Comparison of ENCODE assay signal across 1 cellular context in genomic region chr6:87791485-87791884, GRCh38.
TF ChIP-seq lines count a peak whose summit lies in the region.

No MANE protein-coding gene starts in this region.

TF ChIP-seq in HepG2, 621 proteins besides CTCF, POLR2A, EP300 and RAD21 (continued from another document):
- TF ChIP-seq ZNF362 (CRISPR knock-in tag; IDR thresholded peaks at IDR 0.05; ENCODE audit: borderline replicate concordance) (peak; percentile 89), POGZ (CRISPR knock-in tag; IDR thresholded peaks at IDR 0.05) (0 out of 2 replicates have a peak, but pooled peaks have one; percentile 48), GFI1 (CRISPR knock-in tag; IDR thresholded peaks at IDR 0.05; ENCODE audit: borderline replicate concordance) (peak; percentile 33; the same call in 1 of the 2 replicates), LCORL (IDR thresholded peaks at IDR 0.05) (no peak), LCORL (CRISPR knock-in tag; IDR thresholded peaks at IDR 0.05) (peak; percentile 47; the same call in 1 of the 2 replicates), NFATC3 (CRISPR knock-in tag; IDR thresholded peaks at IDR 0.05) (no peak), NCOR1 (IDR thresholded peaks at IDR 0.05; ENCODE audit: borderline replicate concordance, low read length) (peak; percentile 50; the same call in 1 of the 2 replicates), ZKSCAN5 (CRISPR knock-in tag; IDR thresholded peaks at IDR 0.05) (no peak), MEIS2 (CRISPR knock-in tag; IDR thresholded peaks at IDR 0.05) (no peak), HNF4A (CRISPR knock-in tag; IDR thresholded peaks at IDR 0.05) (peak; percentile 69), ARID5B (CRISPR knock-in tag; IDR thresholded peaks at IDR 0.05) (0 out of 2 replicates have a peak, but pooled peaks have one; percentile 14), ZMYM2 (CRISPR knock-in tag; IDR thresholded peaks at IDR 0.05) (0 out of 2 replicates have a peak, but pooled peaks have one; percentile 24), ZEB1 (IDR thresholded peaks at IDR 0.05; ENCODE audit: insufficient replicate concordance, low read depth) (peak; percentile 84), MIXL1 (CRISPR knock-in tag; IDR thresholded peaks at IDR 0.05) (0 out of 2 replicates have a peak, but pooled peaks have one; percentile 14)
